In genomic region chr11:2703487-2704141, GRCh38 we compare ENCODE assay signal across 11 cellular contexts. TPM values are rescaled to one million over a fixed set of nuclear protein-coding genes. Genes with fewer than 3 reads are reported as not detected.
A peak's percentile ranks its signal among the peaks of the same experiment; 100 is the strongest.
DNase-seq lines count a peak whose midpoint lies in the region; ATAC-seq and TF ChIP-seq lines count a peak whose summit lies in the region.
"Had no signal": no experiment of that assay in that cellular context is flagged by ENCODE, and none has a peak within 500 bp of the region (broad histone marks: within the 10 kb centered on the region; RNA-seq: fewer than 3 reads in every experiment).

No MANE protein-coding gene starts in this region.

- H3K4me1 ChIP-seq in ACC112 (ENCODE audit: control insufficient read depth, insufficient read depth, low read length, unreplicated experiment) (peaks cover 5% of the 10 kb centered on the region), mesendoderm (ENCODE audit: control insufficient read depth, low read depth, low read length) (peaks cover 3% of the 10 kb centered on the region)

- H3K79me1 ChIP-seq in mesendoderm (ENCODE audit: low read length), result no peaks in the 10 kb centered on the region

- H3K9ac ChIP-seq in mesendoderm (ENCODE audit: low read length), result peak overlapping the region; percentile 24

- no peak overlapping the region for H2BK5ac ChIP-seq in mesendoderm (ENCODE audit: low read length)

- ATAC-seq in HG02973 (IDR thresholded peaks at IDR 0.05; ENCODE audit: unreplicated experiment), result no peak
- no peak for ATAC-seq in GM18861 (IDR thresholded peaks at IDR 0.05; ENCODE audit: unreplicated experiment)

- peak overlapping the region; percentile 5 for H2AFZ ChIP-seq in ACC112 (ENCODE audit: low read length, unreplicated experiment)

- H3K23ac ChIP-seq in mesendoderm (ENCODE audit: low read length), result no peak overlapping the region

- H2BK15ac ChIP-seq in mesendoderm (replicated peaks; ENCODE audit: low read depth), result no peak overlapping the region

- H4K8ac ChIP-seq in mesendoderm (ENCODE audit: low read depth, low read length), result no peak overlapping the region

- H2BK120ac ChIP-seq in mesendoderm (ENCODE audit: low read depth, low read length), result no peak overlapping the region

- H3K36me3 ChIP-seq in ACC112 (ENCODE audit: insufficient read depth, low read length), result no peaks in the 10 kb centered on the region
- no peaks in the 10 kb centered on the region for H3K36me3 ChIP-seq in mesendoderm (ENCODE audit: control insufficient read depth, insufficient read depth, low read length)

- no peak overlapping the region for H3K4me2 ChIP-seq in mesendoderm (ENCODE audit: low read length)

- no peak overlapping the region for H4K5ac ChIP-seq in mesendoderm (ENCODE audit: low read length)

- TF ChIP-seq POLR2A in NB4 (IDR thresholded peaks at IDR 0.05; ENCODE audit: extremely low read depth, insufficient read length), result no peak

- no peak overlapping the region for H3K27ac ChIP-seq in ACC112 (ENCODE audit: low read depth, low read length)
- H3K27ac ChIP-seq in mesendoderm (ENCODE audit: low read depth, low read length), result no peak overlapping the region
- H3K27ac ChIP-seq: VCaP had no signal

- no peak for TF ChIP-seq CTCF in NB4 (IDR thresholded peaks at IDR 0.05; ENCODE audit: low read depth, low read length)
- TF ChIP-seq CTCF in GM10266 (IDR thresholded peaks at IDR 0.05; ENCODE audit: control insufficient read depth, insufficient read depth, low read depth, missing control alignments), result no peak

- H3K79me2 ChIP-seq in ACC112 (ENCODE audit: control insufficient read depth, insufficient read depth, low read length, unreplicated experiment) (peaks cover 12% of the 10 kb centered on the region), mesendoderm (ENCODE audit: control insufficient read depth, insufficient read depth, low read length) (no peaks in the 10 kb centered on the region)

- H3K27me3 ChIP-seq in ACC112 (ENCODE audit: insufficient read depth, low read length) (0 out of 2 replicates have a peak, but pooled peaks cover 4% of the 10 kb centered on the region), mesendoderm (ENCODE audit: insufficient read depth, low read length, poor library complexity) (no peaks in the 10 kb centered on the region)

- H3K4me3 ChIP-seq in ACC112 (ENCODE audit: low read depth, low read length), result no peak overlapping the region
- H3K4me3 ChIP-seq in NB4 (ENCODE audit: low read depth, low read length), result no peak overlapping the region
- no peak overlapping the region for H3K4me3 ChIP-seq in mesendoderm (ENCODE audit: low read length)

- no peak overlapping the region for H2AK5ac ChIP-seq in mesendoderm (ENCODE audit: low read length)

- H3K4ac ChIP-seq in mesendoderm (ENCODE audit: low read depth, low read length), result no peak overlapping the region

- WGBS in mesendoderm (ENCODE audit: extremely low coverage, insufficient coverage, low lambda C conversion rate), result no CpG with 5 or more reads among the region's 14 CpGs

- H3K56ac ChIP-seq in mesendoderm (ENCODE audit: low read length), result peak overlapping the region; percentile 37

- no peak overlapping the region for H3K18ac ChIP-seq in mesendoderm (ENCODE audit: low read length)

- peak; percentile 92 for DNase-seq in NB4 (ENCODE audit: low read depth)
- DNase-seq in amniotic epithelial cell (ENCODE audit: low read depth), result peak; percentile 77
- peak; percentile 27 for DNase-seq in mesendoderm
- no peak for DNase-seq in NCI-H510A treated with DMSO at 0.1 percent for 48 hours (lab: John Stamatoyannopoulos, UW)
- no peak for DNase-seq in GM10266 (ENCODE audit: extremely low spot score)
- DNase-seq: activated CD8-positive, alpha-beta memory T cell treated with anti-CD3 and anti-CD28 coated beads for 24 hours; activated effector memory CD4-positive, alpha-beta T cell treated with Interleukin-2 at 50 U/mL for 16 hours had no signal

RNA-seq across cellular contexts. Expression of gene KCNQ1OT1, which starts 3.8 kb away (rescaled TPM):
- polyA plus RNA-seq in mesendoderm (2013, experiment 1 of 2), result 0.04 TPM
- 0.04 TPM for polyA plus RNA-seq in mesendoderm (2013, experiment 2 of 2)

Comparison
In these comparisons a context has a peak if more than half of its experiments do, and no peak if none do; other contexts are left out.
1. DNase-seq: peak in NB4 (single experiment), amniotic epithelial cell (single experiment) and mesendoderm (single experiment); none in NCI-H510A treated with DMSO at 0.1 percent for 48 hours (single experiment) and GM10266 (single experiment).